In genomic region chr21:45575304-45575992, GRCh38 we compare ENCODE assay signal across 3 cellular contexts.
TF ChIP-seq lines count a peak whose summit lies in the region.

No MANE protein-coding gene starts in this region.

TF ChIP-seq in SK-N-SH, 30 proteins besides CTCF, POLR2A, EP300 and RAD21:
- TF ChIP-seq POLR2AphosphoS5 (IDR thresholded peaks at IDR 0.05; ENCODE audit: low read depth, low read length) (no peak), RCOR1 (IDR thresholded peaks at IDR 0.05; ENCODE audit: low read length) (no peak), NRF1 (IDR thresholded peaks at IDR 0.05; ENCODE audit: low read depth, low read length) (no peak), ZBTB33 (IDR thresholded peaks at IDR 0.05; ENCODE audit: borderline replicate concordance, low read depth) (no peak), GABPA (IDR thresholded peaks at IDR 0.05; ENCODE audit: low read depth) (no peak), TCF12 (IDR thresholded peaks at IDR 0.05) (no peak), RFX5 (IDR thresholded peaks at IDR 0.05; ENCODE audit: low read length) (no peak), FOXJ3 (CRISPR knock-in tag; IDR thresholded peaks at IDR 0.05) (no peak), JUND (IDR thresholded peaks at IDR 0.05) (no peak), FOSL2 (IDR thresholded peaks at IDR 0.05; ENCODE audit: borderline replicate concordance, low read depth) (no peak), MEF2A (IDR thresholded peaks at IDR 0.05; ENCODE audit: borderline replicate concordance, low read depth) (no peak), CHD2 (IDR thresholded peaks at IDR 0.05; ENCODE audit: low read length, partially characterized antibody) (no peak), SMC3 (IDR thresholded peaks at IDR 0.05; ENCODE audit: low read depth, low read length) (no peak), EZH2phosphoT487 (IDR thresholded peaks at IDR 0.05; ENCODE audit: borderline replicate concordance, low read depth) (no peak), MAX (IDR thresholded peaks at IDR 0.05; ENCODE audit: low read depth) (no peak)
- TF ChIP-seq, protein P1, sequence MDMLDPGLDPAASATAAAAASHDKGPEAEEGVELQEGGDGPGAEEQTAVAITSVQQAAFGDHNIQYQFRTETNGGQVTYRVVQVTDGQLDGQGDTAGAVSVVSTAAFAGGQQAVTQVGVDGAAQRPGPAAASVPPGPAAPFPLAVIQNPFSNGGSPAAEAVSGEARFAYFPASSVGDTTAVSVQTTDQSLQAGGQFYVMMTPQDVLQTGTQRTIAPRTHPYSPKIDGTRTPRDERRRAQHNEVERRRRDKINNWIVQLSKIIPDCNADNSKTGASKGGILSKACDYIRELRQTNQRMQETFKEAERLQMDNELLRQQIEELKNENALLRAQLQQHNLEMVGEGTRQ (IDR thresholded peaks at IDR 0.05; ENCODE audit: borderline replicate concordance, low read depth, low read length), result no peak
- TF ChIP-seq, protein P2, sequence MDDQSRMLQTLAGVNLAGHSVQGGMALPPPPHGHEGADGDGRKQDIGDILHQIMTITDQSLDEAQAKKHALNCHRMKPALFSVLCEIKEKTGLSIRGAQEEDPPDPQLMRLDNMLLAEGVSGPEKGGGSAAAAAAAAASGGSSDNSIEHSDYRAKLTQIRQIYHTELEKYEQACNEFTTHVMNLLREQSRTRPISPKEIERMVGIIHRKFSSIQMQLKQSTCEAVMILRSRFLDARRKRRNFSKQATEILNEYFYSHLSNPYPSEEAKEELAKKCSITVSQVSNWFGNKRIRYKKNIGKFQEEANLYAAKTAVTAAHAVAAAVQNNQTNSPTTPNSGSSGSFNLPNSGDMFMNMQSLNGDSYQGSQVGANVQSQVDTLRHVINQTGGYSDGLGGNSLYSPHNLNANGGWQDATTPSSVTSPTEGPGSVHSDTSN (IDR thresholded peaks at IDR 0.05), result no peak
TF ChIP-seq in SK-N-SH: peak in this region for 0.

TF ChIP-seq in SK-N-SH treated with all-trans-retinoic acid at 6 μM for 48 hours, 23 proteins besides CTCF, POLR2A, EP300 and RAD21 (continues in another document):
- TF ChIP-seq, protein P3, sequence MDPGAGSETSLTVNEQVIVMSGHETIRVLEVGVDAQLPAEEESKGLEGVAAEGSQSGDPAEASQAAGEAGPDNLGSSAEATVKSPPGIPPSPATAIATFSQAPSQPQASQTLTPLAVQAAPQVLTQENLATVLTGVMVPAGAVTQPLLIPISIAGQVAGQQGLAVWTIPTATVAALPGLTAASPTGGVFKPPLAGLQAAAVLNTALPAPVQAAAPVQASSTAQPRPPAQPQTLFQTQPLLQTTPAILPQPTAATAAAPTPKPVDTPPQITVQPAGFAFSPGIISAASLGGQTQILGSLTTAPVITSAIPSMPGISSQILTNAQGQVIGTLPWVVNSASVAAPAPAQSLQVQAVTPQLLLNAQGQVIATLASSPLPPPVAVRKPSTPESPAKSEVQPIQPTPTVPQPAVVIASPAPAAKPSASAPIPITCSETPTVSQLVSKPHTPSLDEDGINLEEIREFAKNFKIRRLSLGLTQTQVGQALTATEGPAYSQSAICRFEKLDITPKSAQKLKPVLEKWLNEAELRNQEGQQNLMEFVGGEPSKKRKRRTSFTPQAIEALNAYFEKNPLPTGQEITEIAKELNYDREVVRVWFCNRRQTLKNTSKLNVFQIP (CRISPR knock-in tag; IDR thresholded peaks at IDR 0.05; ENCODE audit: borderline replicate concordance, low read depth), result no peak
- TF ChIP-seq ZFP30 (CRISPR knock-in tag; IDR thresholded peaks at IDR 0.05) (no peak), ZNF565 (CRISPR knock-in tag; conservative IDR thresholded peaks at IDR 0.05; ENCODE audit: low read depth) (no peak), TOX (CRISPR knock-in tag; IDR thresholded peaks at IDR 0.05; ENCODE audit: borderline replicate concordance) (no peak), ZC3H10 (CRISPR knock-in tag; IDR thresholded peaks at IDR 0.05) (no peak), ZFP3 (CRISPR knock-in tag; IDR thresholded peaks at IDR 0.05) (no peak), ISL1 (CRISPR knock-in tag; IDR thresholded peaks at IDR 0.05) (no peak), PATZ1 (CRISPR knock-in tag; IDR thresholded peaks at IDR 0.05; ENCODE audit: borderline replicate concordance) (no peak), PPARA (CRISPR knock-in tag; IDR thresholded peaks at IDR 0.05; ENCODE audit: borderline replicate concordance) (no peak), OSR1 (CRISPR knock-in tag; IDR thresholded peaks at IDR 0.05) (no peak), TCF4 (CRISPR knock-in tag; IDR thresholded peaks at IDR 0.05; ENCODE audit: borderline replicate concordance) (no peak), ESRRG (CRISPR knock-in tag; IDR thresholded peaks at IDR 0.05) (no peak), RARB (CRISPR knock-in tag; IDR thresholded peaks at IDR 0.05) (no peak), GLIS3 (CRISPR knock-in tag; IDR thresholded peaks at IDR 0.05) (no peak), ARNTL (CRISPR knock-in tag; IDR thresholded peaks at IDR 0.05; ENCODE audit: borderline replicate concordance, low read depth) (no peak)
- TF ChIP-seq, protein P4, sequence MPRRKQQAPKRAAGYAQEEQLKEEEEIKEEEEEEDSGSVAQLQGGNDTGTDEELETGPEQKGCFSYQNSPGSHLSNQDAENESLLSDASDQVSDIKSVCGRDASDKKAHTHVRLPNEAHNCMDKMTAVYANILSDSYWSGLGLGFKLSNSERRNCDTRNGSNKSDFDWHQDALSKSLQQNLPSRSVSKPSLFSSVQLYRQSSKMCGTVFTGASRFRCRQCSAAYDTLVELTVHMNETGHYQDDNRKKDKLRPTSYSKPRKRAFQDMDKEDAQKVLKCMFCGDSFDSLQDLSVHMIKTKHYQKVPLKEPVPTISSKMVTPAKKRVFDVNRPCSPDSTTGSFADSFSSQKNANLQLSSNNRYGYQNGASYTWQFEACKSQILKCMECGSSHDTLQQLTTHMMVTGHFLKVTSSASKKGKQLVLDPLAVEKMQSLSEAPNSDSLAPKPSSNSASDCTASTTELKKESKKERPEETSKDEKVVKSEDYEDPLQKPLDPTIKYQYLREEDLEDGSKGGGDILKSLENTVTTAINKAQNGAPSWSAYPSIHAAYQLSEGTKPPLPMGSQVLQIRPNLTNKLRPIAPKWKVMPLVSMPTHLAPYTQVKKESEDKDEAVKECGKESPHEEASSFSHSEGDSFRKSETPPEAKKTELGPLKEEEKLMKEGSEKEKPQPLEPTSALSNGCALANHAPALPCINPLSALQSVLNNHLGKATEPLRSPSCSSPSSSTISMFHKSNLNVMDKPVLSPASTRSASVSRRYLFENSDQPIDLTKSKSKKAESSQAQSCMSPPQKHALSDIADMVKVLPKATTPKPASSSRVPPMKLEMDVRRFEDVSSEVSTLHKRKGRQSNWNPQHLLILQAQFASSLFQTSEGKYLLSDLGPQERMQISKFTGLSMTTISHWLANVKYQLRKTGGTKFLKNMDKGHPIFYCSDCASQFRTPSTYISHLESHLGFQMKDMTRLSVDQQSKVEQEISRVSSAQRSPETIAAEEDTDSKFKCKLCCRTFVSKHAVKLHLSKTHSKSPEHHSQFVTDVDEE (CRISPR knock-in tag; IDR thresholded peaks at IDR 0.05), result no peak

TF ChIP-seq in H1, 55 proteins besides CTCF, POLR2A, EP300 and RAD21:
- TF ChIP-seq CTBP2 (IDR thresholded peaks at IDR 0.05; ENCODE audit: borderline replicate concordance, insufficient read depth, insufficient read length, low read length) (no peak), SP4 (IDR thresholded peaks at IDR 0.05; ENCODE audit: low read length) (no peak), POU5F1 (IDR thresholded peaks at IDR 0.05; ENCODE audit: low read depth, low read length) (no peak), ASH2L (IDR thresholded peaks at IDR 0.05; ENCODE audit: low read length) (no peak), KDM4A (IDR thresholded peaks at IDR 0.05; ENCODE audit: low read depth, low read length, severe bottlenecking) (no peak), SRF (IDR thresholded peaks at IDR 0.05; ENCODE audit: low read depth, low read length) (no peak), SP2 (IDR thresholded peaks at IDR 0.05; ENCODE audit: low read length) (no peak)
